13 cellular contexts compared by ENCODE assay signal in genomic region chr10:110746969-110747608, GRCh38.
DNase-seq lines count a peak whose midpoint lies in the region; ATAC-seq and TF ChIP-seq lines count a peak whose summit lies in the region.
"Had no signal": no experiment of that assay in that cellular context is flagged by ENCODE, and none has a peak within 500 bp of the region (broad histone marks: within the 10 kb centered on the region; RNA-seq: fewer than 3 reads in every experiment).

No MANE protein-coding gene starts in this region.

- H3K4me2 ChIP-seq in OCI-LY1 (ENCODE audit: low read length) = no peak overlapping the region
- H3K4me2 ChIP-seq: PC-9 had no signal

- H3K4me1 Mint-ChIP-seq in activated T-cell treated with anti-CD3 and anti-CD28 coated beads, Interleukin-2, amount 50 U/mL, for 24 hours (ENCODE audit: low read depth) = peaks cover 67% of the 10 kb centered on the region
- peaks cover 17 to 95% (median 86%) of the 10 kb centered on the region in 7 donors for H3K4me1 Mint-ChIP-seq in naive thymus-derived CD4-positive, alpha-beta T cell

- H3K36me3 Mint-ChIP-seq in activated T-cell treated with anti-CD3 and anti-CD28 coated beads, Interleukin-2, amount 50 U/mL, for 24 hours (ENCODE audit: low read depth) = peaks cover 2% of the 10 kb centered on the region
- peaks cover 0 to 12% (median 5%) of the 10 kb centered on the region in 5 donors for H3K36me3 Mint-ChIP-seq in naive thymus-derived CD4-positive, alpha-beta T cell

- no peaks in the 10 kb centered on the region for H3K9me2 ChIP-seq in OCI-LY1 (ENCODE audit: low read depth, low read length)

- H4K20me1 ChIP-seq in OCI-LY1 (ENCODE audit: insufficient read depth, low read length) = no peaks in the 10 kb centered on the region

- ATAC-seq in GM18909 (IDR thresholded peaks at IDR 0.05; ENCODE audit: poor library complexity, unreplicated experiment) (peak; percentile 24), gastrocnemius medialis (no peak)
- ATAC-seq in naive thymus-derived CD4-positive, alpha-beta T cell = no peak

- CTCF ChIA-PET in naive thymus-derived CD4-positive, alpha-beta T cell (lab: Charles Lee) = interaction anchor here (0.6 to 4.1 kb wide), 11 partner anchors 10 to 460 kb away, joined by 3 to 21 read pairs (median 5); no protein-coding TSS in a partner anchor
- CTCF ChIA-PET in HEK293T (lab: Yijun Ruan, JAX) = interaction anchor here (0.6 to 1.7 kb wide), 4 partner anchors 10 to 371 kb away, joined by 3 to 8 read pairs (median 3); no protein-coding TSS in a partner anchor

- intact Hi-C loops in naive thymus-derived CD4-positive, alpha-beta T cell (cut with micrococcal nuclease) = loop anchor here (1.0 to 10.0 kb wide), 18 partner anchors 28 to 1394 kb away; partner anchors contain the start of genes BBIP1 (in 2 of the 2), SHOC2 (in 2 of the 2), ADRA2A (in 1 of the 2) and SMNDC1 (in 1 of the 2)
- intact Hi-C loops in gastrocnemius medialis (cut with DNase I; ENCODE audit: low total_unique reads) = loop anchor here (1.0 to 10.0 kb wide), 5 partner anchors 16 to 136 kb away; partner anchors contain the start of gene PDCD4

- TF ChIP-seq CTCF in OCI-LY1 (IDR thresholded peaks at IDR 0.05; ENCODE audit: low read length) = no peak
- TF ChIP-seq CTCF in gastrocnemius medialis (IDR thresholded peaks at IDR 0.05 in 4 of 5, conservative IDR thresholded peaks at IDR 0.05 in 1 of 5) = no peak

- TF ChIP-seq POLR2A in gastrocnemius medialis (IDR thresholded peaks at IDR 0.05) = no peak

- H3K4me3 ChIP-seq in OCI-LY1 (ENCODE audit: low read depth, low read length, poor library complexity, severe bottlenecking) (no peak overlapping the region), gastrocnemius medialis (no peak overlapping the region)
- no peak overlapping the region for H3K4me3 ChIP-seq in naive thymus-derived CD4-positive, alpha-beta T cell (ENCODE audit: low read length)
- H3K4me3 ChIP-seq: PC-9, prostate gland, testis had no signal

- H3K9me3 Mint-ChIP-seq in activated T-cell treated with anti-CD3 and anti-CD28 coated beads, Interleukin-2, amount 50 U/mL, for 24 hours = peaks cover 14% of the 10 kb centered on the region
- peaks cover 0 to 15% (median 9%) of the 10 kb centered on the region in 11 donors for H3K9me3 Mint-ChIP-seq in naive thymus-derived CD4-positive, alpha-beta T cell

- peak overlapping the region; percentile 72 for H3K27ac Mint-ChIP-seq in activated T-cell treated with anti-CD3 and anti-CD28 coated beads, Interleukin-2, amount 50 U/mL, for 24 hours
- H3K27ac Mint-ChIP-seq in naive thymus-derived CD4-positive, alpha-beta T cell = peak overlapping the region; percentile 35 to 94 (median 88)

- H3K9me3 ChIP-seq in OCI-LY1 (ENCODE audit: low read length) (0 out of 2 replicates have a peak, but pooled peaks cover 5% of the 10 kb centered on the region), gastrocnemius medialis (no peaks in the 10 kb centered on the region)
- peaks cover 0 to 4% (median 0%) of the 10 kb centered on the region in 3 experiments for H3K9me3 ChIP-seq in naive thymus-derived CD4-positive, alpha-beta T cell (ENCODE audit: control insufficient read depth in 2 of 3, low read length in 3 of 3)
- H3K9me3 ChIP-seq: prostate gland, testis had no signal

- H3K9ac ChIP-seq in OCI-LY1 (ENCODE audit: low read length) = no peak overlapping the region

- H3F3A ChIP-seq in OCI-LY1 (ENCODE audit: insufficient read depth, low read length) = no peaks in the 10 kb centered on the region

- H3K27me3 ChIP-seq in OCI-LY1 (ENCODE audit: insufficient read depth, low read length) (no peaks in the 10 kb centered on the region), gastrocnemius medialis (no peaks in the 10 kb centered on the region)
- no peaks in the 10 kb centered on the region for H3K27me3 ChIP-seq in naive thymus-derived CD4-positive, alpha-beta T cell (ENCODE audit: control insufficient read depth in 2 of 2, insufficient read depth in 2 of 2, low read length in 2 of 2)
- H3K27me3 ChIP-seq: testis had no signal

- no peaks in the 10 kb centered on the region for H3K27me3 Mint-ChIP-seq in activated T-cell treated with anti-CD3 and anti-CD28 coated beads, Interleukin-2, amount 50 U/mL, for 24 hours
- no peaks in the 10 kb centered on the region for H3K27me3 Mint-ChIP-seq in naive thymus-derived CD4-positive, alpha-beta T cell

- H2AFZ ChIP-seq in OCI-LY1 (ENCODE audit: low read length) = no peak overlapping the region
- H2AFZ ChIP-seq: PC-9 had no signal

- H3K4me3 Mint-ChIP-seq in activated T-cell treated with anti-CD3 and anti-CD28 coated beads, Interleukin-2, amount 50 U/mL, for 24 hours = no peak overlapping the region
- H3K4me3 Mint-ChIP-seq in naive thymus-derived CD4-positive, alpha-beta T cell = peak overlapping the region in 7 of 10 donors; percentile 26 to 41 (median 38)

- H3K27ac ChIP-seq in OCI-LY1 (ENCODE audit: low read depth, low read length, poor library complexity, severe bottlenecking) = peak overlapping the region; percentile 30
- peak overlapping the region; percentile 61 for H3K27ac ChIP-seq in naive thymus-derived CD4-positive, alpha-beta T cell (ENCODE audit: low read depth, low read length)
- peak overlapping the region in 1 of 4 donors; percentile 43 for H3K27ac ChIP-seq in gastrocnemius medialis
- H3K27ac ChIP-seq: PC-9, prostate gland had no signal

- POLR2A ChIA-PET in naive thymus-derived CD4-positive, alpha-beta T cell (lab: Charles Lee) = interaction anchor here (0.8 to 1.1 kb wide), 3 partner anchors 97 to 150 kb away, joined by 3 to 5 read pairs (median 3); no protein-coding TSS in a partner anchor
- POLR2A ChIA-PET in HEK293T (lab: Yijun Ruan, JAX) = no interaction called here

- no peaks in the 10 kb centered on the region for H3K79me2 ChIP-seq in OCI-LY1 (ENCODE audit: insufficient read depth, low read length)

- H3K36me3 ChIP-seq in OCI-LY1 (ENCODE audit: insufficient read depth, low read length) = no peaks in the 10 kb centered on the region; the same call in 1 of the 2 replicates
- H3K36me3 ChIP-seq in naive thymus-derived CD4-positive, alpha-beta T cell (ENCODE audit: control insufficient read depth in 2 of 3, insufficient read depth in 3 of 3, low read length in 3 of 3) = no peaks in the 10 kb centered on the region
- no peaks in the 10 kb centered on the region for H3K36me3 ChIP-seq in gastrocnemius medialis
- H3K36me3 ChIP-seq: prostate gland had no signal

- H3K4me1 ChIP-seq in OCI-LY1 (ENCODE audit: insufficient read depth, low read length, severe bottlenecking) (peaks cover 65% of the 10 kb centered on the region), gastrocnemius medialis (peaks cover 3 to 6% of the 10 kb centered on the region in 2 donors)
- peaks cover 5 to 47% of the 10 kb centered on the region in 2 donors for H3K4me1 ChIP-seq in naive thymus-derived CD4-positive, alpha-beta T cell (ENCODE audit: control insufficient read depth in 2 of 2, insufficient read depth in 2 of 2, low read length in 2 of 2)
- H3K4me1 ChIP-seq: prostate gland had no signal

- in situ Hi-C loops in gastrocnemius medialis (cut with MboI; ENCODE audit: low sequenced_read_pairs in 4 of 4) = loop anchor here in 1 of 4 donors (10.0 kb wide), 1 partner anchor 138 kb away; no protein-coding TSS in a partner anchor

- no peak for DNase-seq in activated T-cell treated with anti-CD3 and anti-CD28 coated beads, Interleukin-2, amount 50 U/mL, for 24 hours
- DNase-seq in activated T-cell treated with anti-CD3 and anti-CD28 coated beads for 4 hours (no peak), HEK293T (ENCODE audit: extremely low spot score) (no peak), gastrocnemius medialis (no peak), DMS79 (lab: John Stamatoyannopoulos, UW) (no peak)
- no peak for DNase-seq in naive thymus-derived CD4-positive, alpha-beta T cell
- DNase-seq: NCI-H1417 treated with DMSO at 0.1 percent for 48 hours, NCI-H446 treated with DMSO at 0.1 percent for 48 hours had no signal

TF ChIP-seq in HEK293T, 16 proteins besides CTCF, POLR2A, EP300 and RAD21:
- no peak for TF ChIP-seq ARNT (IDR thresholded peaks at IDR 0.05)
- no peak for TF ChIP-seq FOXM1 (IDR thresholded peaks at IDR 0.05; ENCODE audit: borderline replicate concordance)
TF ChIP-seq in HEK293T: peak in this region for 0.
